34 cellular contexts compared by ENCODE assay signal in the genomic region with DNA sequence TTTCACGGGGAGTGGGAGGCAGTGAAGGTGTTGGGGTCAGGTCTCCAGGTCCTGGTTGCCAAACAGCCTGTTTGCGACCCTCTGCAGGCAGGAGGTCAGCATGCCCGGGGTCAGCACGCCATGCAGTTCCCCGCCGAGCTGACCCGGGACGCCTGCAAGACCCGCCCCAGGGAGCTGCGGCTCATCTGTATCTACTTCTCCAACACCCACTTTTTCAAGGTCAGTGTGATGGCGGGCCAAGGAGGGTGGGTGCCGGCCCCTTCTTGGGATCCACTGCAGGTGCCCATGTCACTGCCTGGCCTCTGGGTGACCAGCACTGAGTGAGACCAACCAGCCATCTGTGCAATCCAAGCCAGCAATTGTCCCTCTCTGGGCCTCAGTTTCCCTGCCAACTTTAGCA. TPM values are rescaled to one million over a fixed set of nuclear protein-coding genes. Genes with fewer than 3 reads are reported as not detected.
"Had no signal": no experiment of that assay in that cellular context is flagged by ENCODE, and none has a peak within 500 bp of the region (broad histone marks: within the 10 kb centered on the region; RNA-seq: fewer than 3 reads in every experiment).

No MANE protein-coding gene starts in this region.

- H3K27me3 ChIP-seq: Peyer's patch had no signal

- H3K4me1 Mint-ChIP-seq: activated CD4-positive, alpha-beta T cell treated with anti-CD3 and anti-CD28 coated beads, Interleukin-2, amount 10 ng/mL, durations not matched to agents 7 days and 5 days; activated naive CD4-positive, alpha-beta T cell treated with anti-CD3 and anti-CD28 coated beads, Interleukin-2, amount 10 ng/mL, durations not matched to agents 7 days and 5 days; activated naive CD8-positive, alpha-beta T cell treated with anti-CD3 and anti-CD28 coated beads, Interleukin-2, amount 50 U/mL, for 24 hours; brain; WTC11 had no signal

- H3K4me3 Mint-ChIP-seq: activated CD4-positive, alpha-beta T cell treated with anti-CD3 and anti-CD28 coated beads for 36 hours; activated CD4-positive, alpha-beta T cell treated with anti-CD3 and anti-CD28 coated beads, Interleukin-2, amount 10 ng/mL, durations not matched to agents 7 days and 5 days; activated CD8-positive, alpha-beta T cell treated with anti-CD3 and anti-CD28 coated beads, Interleukin-2, amount 10 ng/mL, durations not matched to agents 7 days and 5 days; activated naive CD4-positive, alpha-beta T cell treated with anti-CD3 and anti-CD28 coated beads, Interleukin-2, amount 10 ng/mL, durations not matched to agents 7 days and 5 days; activated naive CD8-positive, alpha-beta T cell; activated naive CD8-positive, alpha-beta T cell treated with anti-CD3 and anti-CD28 coated beads, Interleukin-2, amount 50 U/mL, for 24 hours; brain; T-helper 2 cell treated with Interferon-gamma antibody and Interleukin-4, amounts not matched to agents 5 μg/mL and 100 μg/mL, for 36 hours; WTC11 had no signal

- DNase-seq: activated CD4-positive, alpha-beta T cell treated with anti-CD3 and anti-CD28 coated beads for 36 hours; activated CD4-positive, alpha-beta T cell treated with anti-CD3 and anti-CD28 coated beads, Interleukin-2, amount 10 ng/mL, durations not matched to agents 7 days and 5 days; activated CD4-positive, alpha-beta T cell treated with anti-CD3 and anti-CD28 coated beads, Interleukin-2, amount 50 U/mL, for 48 hours; activated CD8-positive, alpha-beta T cell treated with anti-CD3 and anti-CD28 coated beads, Interleukin-2, amount 10 ng/mL, durations not matched to agents 7 days and 5 days; activated effector memory CD4-positive, alpha-beta T cell treated with Interleukin-2 at 50 U/mL for 16 hours; activated naive CD4-positive, alpha-beta T cell treated with anti-CD3 and anti-CD28 coated beads, Interleukin-2, amount 10 ng/mL, durations not matched to agents 7 days and 5 days; activated naive CD8-positive, alpha-beta T cell treated with anti-CD3 and anti-CD28 coated beads, Interleukin-2, amount 50 U/mL, for 24 hours; anterior cingulate cortex; caudate nucleus; cerebellar nuclear complex; Karpas-422; KBM-7; NCI-H1048; NCI-H1105 treated with DMSO at 0.1 percent for 48 hours; NCI-H1436; NCI-H1694; NCI-H1930; NCI-H2081 treated with DMSO at 0.1 percent for 48 hours; NCI-H345; NCI-H510A; NCI-H526; NCI-H748 treated with DMSO at 0.1 percent for 48 hours; NK-92 treated with Interleukin-12 subunit alpha and Interleukin-12 subunit beta, amount 100 ng/mL, for 24 hours; PC-3; Right ventricle myocardium superior; RPMI8226 had no signal

- H3K27me3 Mint-ChIP-seq: activated CD4-positive, alpha-beta T cell treated with anti-CD3 and anti-CD28 coated beads, Interleukin-2, amount 10 ng/mL, durations not matched to agents 7 days and 5 days; activated naive CD8-positive, alpha-beta T cell; activated naive CD8-positive, alpha-beta T cell treated with anti-CD3 and anti-CD28 coated beads, Interleukin-2, amount 50 U/mL, for 24 hours had no signal

- H3K27ac ChIP-seq: Peyer's patch had no signal

- H3K27ac Mint-ChIP-seq: activated CD4-positive, alpha-beta T cell treated with anti-CD3 and anti-CD28 coated beads for 36 hours; activated CD4-positive, alpha-beta T cell treated with anti-CD3 and anti-CD28 coated beads, Interleukin-2, amount 10 ng/mL, durations not matched to agents 7 days and 5 days; activated naive CD4-positive, alpha-beta T cell treated with anti-CD3 and anti-CD28 coated beads, Interleukin-2, amount 10 ng/mL, durations not matched to agents 7 days and 5 days; activated naive CD8-positive, alpha-beta T cell; activated naive CD8-positive, alpha-beta T cell treated with anti-CD3 and anti-CD28 coated beads, Interleukin-2, amount 50 U/mL, for 24 hours; T-helper 2 cell treated with Interferon-gamma antibody and Interleukin-4, amounts not matched to agents 5 μg/mL and 100 μg/mL, for 36 hours; WTC11 had no signal

- H3K36me3 Mint-ChIP-seq: brain had no signal

- H3K36me3 ChIP-seq: Peyer's patch had no signal

- H3K4me3 ChIP-seq: Peyer's patch had no signal

- ATAC-seq: activated CD4-positive, alpha-beta T cell treated with anti-CD3 and anti-CD28 coated beads for 36 hours; activated CD4-positive, CD25-positive, alpha-beta regulatory T cell treated with anti-CD3 and anti-CD28 coated beads, Interleukin-2, amount 50 U/mL, for 24 hours; activated CD8-positive, alpha-beta T cell treated with anti-CD3 and anti-CD28 coated beads, Interleukin-2, amount 10 ng/mL, durations not matched to agents 7 days and 5 days; activated naive CD8-positive, alpha-beta T cell treated with anti-CD3 and anti-CD28 coated beads, Interleukin-2, amount 50 U/mL, for 24 hours; PC-3; WTC11 had no signal

- H3K4me1 ChIP-seq: Peyer's patch had no signal

RNA-seq across cellular contexts. Expression of gene ADGRG5, which starts 21.3 kb away (rescaled TPM):
- total RNA-seq: bronchial epithelial cell, MCF 10A, PC-3 had no signal
